In genomic region chr6:152905551-152906299, GRCh38 we compare ENCODE assay signal across 28 cellular contexts.
"Had no signal": no experiment of that assay in that cellular context is flagged by ENCODE, and none has a peak within 500 bp of the region (broad histone marks: within the 10 kb centered on the region; RNA-seq: fewer than 3 reads in every experiment).

No MANE protein-coding gene starts in this region.

- DNase-seq: activated CD4-positive, alpha-beta T cell treated with anti-CD3 and anti-CD28 coated beads for 4 hours; activated CD8-positive, alpha-beta memory T cell treated with anti-CD3 and anti-CD28 coated beads, Interleukin-2, amount 50 U/mL, for 48 hours; activated CD8-positive, alpha-beta T cell treated with anti-CD3 and anti-CD28 coated beads, Interleukin-2, amount 10 ng/mL, durations not matched to agents 7 days and 5 days; activated T-cell treated with anti-CD3 and anti-CD28 coated beads, Interleukin-2, amount 50 U/mL, for 1 hour; amniotic stem cell; body of pancreas; IMR-90; KG1; NCI-H1048; NCI-H1417; NCI-H1930; NCI-H2171; NCI-H226; NCI-H510A treated with DMSO at 0.1 percent for 48 hours; NCI-H69; NK-92 treated with Interleukin-12 subunit alpha and Interleukin-12 subunit beta, amount 100 ng/mL, for 24 hours; Peyer's patch; Right ventricle myocardium superior; T-cell; T-helper 2 cell; T1000 had no signal

- H3K27ac ChIP-seq: ascending aorta, body of pancreas, Peyer's patch, RWPE1, SJSA1 had no signal

- H3K4me1 ChIP-seq: ascending aorta, body of pancreas, Peyer's patch, SJSA1 had no signal

- H3K4me3 ChIP-seq: ascending aorta, body of pancreas, Peyer's patch, SJSA1 had no signal

- H3K36me3 ChIP-seq: ascending aorta, Peyer's patch, SJSA1 had no signal

- H3K27me3 ChIP-seq: ascending aorta, body of pancreas, Peyer's patch had no signal

- FAIRE-seq: bronchial epithelial cell, TTC549 had no signal

- ATAC-seq: activated CD4-positive, CD25-positive, alpha-beta regulatory T cell treated with anti-CD3 and anti-CD28 coated beads, Interleukin-2, amount 50 U/mL, for 24 hours; activated CD8-positive, alpha-beta T cell treated with anti-CD3 and anti-CD28 coated beads, Interleukin-2, amount 10 ng/mL, durations not matched to agents 7 days and 5 days; body of pancreas; SK-N-SH treated with all-trans-retinoic acid at 6 μM for 48 hours; T-cell had no signal

- H3K9me3 ChIP-seq: ascending aorta, body of pancreas, Peyer's patch, SJSA1 had no signal
